ENCODE assay signal across 10 cellular contexts in the genomic region with DNA sequence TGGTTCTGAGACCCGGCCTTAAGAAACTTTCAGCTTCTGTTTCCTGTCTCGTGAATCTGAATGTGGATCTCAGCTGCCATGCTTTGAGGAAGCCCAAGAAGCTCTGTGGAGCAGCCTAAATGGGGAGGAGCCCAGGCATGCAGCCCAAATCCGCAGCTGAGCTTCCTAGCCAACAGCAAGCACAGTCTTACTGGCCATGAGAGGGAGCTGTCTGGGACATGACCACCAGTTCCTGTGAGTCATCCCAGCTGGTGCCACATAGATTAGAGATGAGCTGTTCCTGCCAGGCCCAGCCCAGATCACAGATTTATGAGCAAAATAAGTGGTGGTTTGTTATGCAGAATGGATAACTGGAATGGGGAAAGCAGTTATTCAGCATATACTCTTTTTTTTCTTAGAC.
DNase-seq lines count a peak whose midpoint lies in the region; ATAC-seq and TF ChIP-seq lines count a peak whose summit lies in the region.
"Had no signal": no experiment of that assay in that cellular context is flagged by ENCODE, and none has a peak within 500 bp of the region (broad histone marks: within the 10 kb centered on the region; RNA-seq: fewer than 3 reads in every experiment).

No MANE protein-coding gene starts in this region.

- H3K4me1 Mint-ChIP-seq in chondrocyte (ENCODE audit: low read depth) (peaks cover 22% of the 10 kb centered on the region), natural killer cell (no peaks in the 10 kb centered on the region)

- ATAC-seq in natural killer cell (no peak), upper lobe of right lung (no peak)

- no peaks in the 10 kb centered on the region for H3K36me3 ChIP-seq in upper lobe of right lung

- H3K27me3 Mint-ChIP-seq in chondrocyte (ENCODE audit: low read depth), result no peaks in the 10 kb centered on the region
- no peaks in the 10 kb centered on the region for H3K27me3 Mint-ChIP-seq in natural killer cell (ENCODE audit: low read depth in 2 of 2)

- intact Hi-C loops in natural killer cell (cut with micrococcal nuclease) (no loop called here), upper lobe of right lung (cut with DNase I) (no loop called here)

- H3K9me3 ChIP-seq in upper lobe of right lung, result peaks cover 5% of the 10 kb centered on the region

- peaks cover 9% of the 10 kb centered on the region for H3K4me1 ChIP-seq in upper lobe of right lung

- H3K27ac Mint-ChIP-seq in chondrocyte (ENCODE audit: unreplicated experiment), result no peak overlapping the region
- no peak overlapping the region for H3K27ac Mint-ChIP-seq in natural killer cell

- H3K36me3 Mint-ChIP-seq in chondrocyte (ENCODE audit: low read depth) (peaks cover 5% of the 10 kb centered on the region), natural killer cell (no peaks in the 10 kb centered on the region)

- peak; percentile 15 for DNase-seq in activated CD4-positive, alpha-beta T cell treated with anti-CD3 and anti-CD28 coated beads for 48 hours
- no peak for DNase-seq in activated CD4-positive, alpha-beta T cell treated with anti-CD3 and anti-CD28 coated beads for 1 hour
- DNase-seq in NCI-H226, result peak; percentile 86
- DNase-seq in chondrocyte (ENCODE audit: low spot score), result no peak
- DNase-seq in non-pigmented ciliary epithelial cell (ENCODE audit: low read depth), result peak; percentile 32
- DNase-seq in natural killer cell, result no peak
- DNase-seq in upper lobe of right lung, result no peak
- DNase-seq in activated T-cell treated with anti-CD3 and anti-CD28 coated beads, Interleukin-2, amount 50 U/mL, for 1 hour, result no peak
- DNase-seq: activated CD4-positive, alpha-beta T cell treated with anti-CD3 and anti-CD28 coated beads for 4 hours had no signal

- peak; percentile 34 for TF ChIP-seq CTCF in chondrocyte (IDR thresholded peaks at IDR 0.05)
- TF ChIP-seq CTCF in natural killer cell (IDR thresholded peaks at IDR 0.05), result no peak
- TF ChIP-seq CTCF in upper lobe of right lung (IDR thresholded peaks at IDR 0.05), result no peak

- H3K9me3 Mint-ChIP-seq in chondrocyte (ENCODE audit: low read depth) (peaks cover 21% of the 10 kb centered on the region), natural killer cell (peaks cover 0 to 3% of the 10 kb centered on the region in 2 donors)

- H3K27me3 ChIP-seq in upper lobe of right lung, result no peaks in the 10 kb centered on the region

- H3K4me3 Mint-ChIP-seq in chondrocyte (ENCODE audit: unreplicated experiment), result no peak overlapping the region
- H3K4me3 Mint-ChIP-seq in natural killer cell, result no peak overlapping the region

- H3K27ac ChIP-seq in upper lobe of right lung, result no peak overlapping the region
- H3K27ac ChIP-seq: C4-2B had no signal

- H3K4me3 ChIP-seq in upper lobe of right lung, result no peak overlapping the region

Comparison
In these comparisons a context has a peak if more than half of its experiments do, and no peak if none do; other contexts are left out.
1. DNase-seq: peak in activated CD4-positive, alpha-beta T cell treated with anti-CD3 and anti-CD28 coated beads for 48 hours (single experiment), NCI-H226 (single experiment) and non-pigmented ciliary epithelial cell (single experiment); none in activated CD4-positive, alpha-beta T cell treated with anti-CD3 and anti-CD28 coated beads for 1 hour (single experiment), chondrocyte (single experiment), natural killer cell (single experiment), upper lobe of right lung (single experiment) and activated T-cell treated with anti-CD3 and anti-CD28 coated beads, Interleukin-2, amount 50 U/mL, for 1 hour (single experiment).